In the genomic region with DNA sequence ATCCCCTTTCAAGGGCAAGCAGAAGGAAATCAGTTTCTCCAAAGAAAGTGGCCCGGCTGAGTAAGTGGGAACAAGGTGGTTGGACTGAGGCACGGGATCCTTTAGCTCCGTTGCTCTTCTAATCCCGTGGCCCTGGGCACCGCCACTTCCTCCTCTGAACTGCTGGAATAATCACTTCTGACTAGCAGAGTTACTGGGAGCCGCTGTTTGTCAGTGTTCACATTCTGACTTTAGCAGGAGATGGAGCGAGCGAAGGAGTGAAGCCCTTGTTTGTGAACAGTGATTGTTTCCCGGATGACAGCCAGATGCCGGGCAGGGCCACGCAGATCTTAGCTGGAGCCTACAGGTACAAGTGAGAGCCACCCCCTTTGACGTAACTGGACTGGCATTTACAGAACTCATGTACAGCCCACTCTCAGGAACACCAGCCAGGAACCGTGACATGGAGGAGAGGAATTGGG, we compare ENCODE assay signal across 8 cellular contexts. TPM values are rescaled to one million over a fixed set of nuclear protein-coding genes. Genes with fewer than 3 reads are reported as not detected.
DNase-seq lines count a peak whose midpoint lies in the region; ATAC-seq and TF ChIP-seq lines count a peak whose summit lies in the region.

No MANE protein-coding gene starts in this region.

- peak overlapping the region; percentile 29 for H3K9ac ChIP-seq in trophoblast cell (ENCODE audit: low read length)

- CTCF ChIA-PET in activated CD4-positive, alpha-beta memory T cell treated with anti-CD3 and anti-CD28 coated beads, Interleukin-2, amount 10 ng/mL, durations not matched to agents 7 days and 5 days (lab: Charles Lee), result no interaction called here

- peaks cover 11% of the 10 kb centered on the region for H3K4me1 Mint-ChIP-seq in activated CD4-positive, alpha-beta memory T cell treated with anti-CD3 and anti-CD28 coated beads, Interleukin-2, amount 10 ng/mL, durations not matched to agents 7 days and 5 days

- H2BK5ac ChIP-seq in trophoblast cell (ENCODE audit: low read depth, low read length, poor library complexity), result peak overlapping the region; percentile 70

- peak overlapping the region; percentile 53 for H3K18ac ChIP-seq in trophoblast cell (ENCODE audit: low read length)

- no peak overlapping the region for H2BK12ac ChIP-seq in trophoblast cell (ENCODE audit: low read length)

- 29 to 51% (median 35%) methylated on average over 10 to 13 of the region's 13 CpGs for WGBS in heart left ventricle, 4 donors
- no CpG with 5 or more reads among the region's 13 CpGs for WGBS in trophoblast cell (ENCODE audit: extremely low coverage, insufficient coverage, insufficient read length)

- H3K9me3 ChIP-seq in BE2C (no peaks in the 10 kb centered on the region), heart left ventricle (no peaks in the 10 kb centered on the region), trophoblast cell (ENCODE audit: insufficient read depth, low read depth, low read length) (no peaks in the 10 kb centered on the region)

- no peaks in the 10 kb centered on the region for H3K27me3 ChIP-seq in BE2C
- H3K27me3 ChIP-seq in heart left ventricle, result no peaks in the 10 kb centered on the region
- no peaks in the 10 kb centered on the region for H3K27me3 ChIP-seq in trophoblast cell (ENCODE audit: insufficient read depth, low read length)

- H4K91ac ChIP-seq in trophoblast cell (ENCODE audit: low read depth, low read length), result peak overlapping the region; percentile 96

- peaks cover 21% of the 10 kb centered on the region for H3K79me2 ChIP-seq in trophoblast cell (ENCODE audit: control insufficient read depth, insufficient read depth, low read length, poor library complexity)

- H3K36me3 ChIP-seq in BE2C (peaks cover 31% of the 10 kb centered on the region), heart left ventricle (peaks cover 0 to 22% (median 19%) of the 10 kb centered on the region in 9 donors), trophoblast cell (ENCODE audit: control insufficient read depth in 1 of 2, insufficient read depth in 2 of 2, low read length in 2 of 2) (peaks cover 25% of the 10 kb centered on the region in 2 experiments)

- H3K4me3 Mint-ChIP-seq in activated CD4-positive, alpha-beta memory T cell treated with anti-CD3 and anti-CD28 coated beads, Interleukin-2, amount 10 ng/mL, durations not matched to agents 7 days and 5 days, result peak overlapping the region; percentile 46

- H4K8ac ChIP-seq in trophoblast cell (ENCODE audit: low read depth, low read length), result peak overlapping the region; percentile 77

- no peak for TF ChIP-seq POLR2A in heart left ventricle (IDR thresholded peaks at IDR 0.05)

- intact Hi-C loops in heart left ventricle (cut with DNase I), result loop anchor here in 6 of 10 donors (5.0 to 10.0 kb wide), 5 partner anchors 39 to 398 kb away; a partner anchor contains a TSS

- no peak for DNase-seq in BE2C
- DNase-seq in HT1080 (ENCODE audit: low read depth), result peak; percentile 18
- no peak for DNase-seq in activated CD4-positive, alpha-beta memory T cell treated with anti-CD3 and anti-CD28 coated beads, Interleukin-2, amount 10 ng/mL, durations not matched to agents 7 days and 5 days
- peak in 2 of 5 donors; percentile 28 to 35 for DNase-seq in heart left ventricle
- DNase-seq in trophoblast cell, result peak in 1 of 2 donors; percentile 32

- H4K12ac ChIP-seq in trophoblast cell (ENCODE audit: low read depth, low read length), result no peak overlapping the region

- POLR2A ChIA-PET in activated CD4-positive, alpha-beta memory T cell treated with anti-CD3 and anti-CD28 coated beads, Interleukin-2, amount 10 ng/mL, durations not matched to agents 7 days and 5 days (lab: Charles Lee), result no interaction called here

- H3K4me3 ChIP-seq in BE2C (ENCODE audit: low read depth, low read length) (peak overlapping the region; percentile 90), heart left ventricle (peak overlapping the region in 11 of 12 donors; percentile 81 to 99 (median 97)), trophoblast cell (ENCODE audit: low read depth, low read length) (peak overlapping the region; percentile 88)

- peak overlapping the region; percentile 48 for H3K4ac ChIP-seq in trophoblast cell (ENCODE audit: low read depth, low read length)

- no peaks in the 10 kb centered on the region for H3K36me3 Mint-ChIP-seq in activated CD4-positive, alpha-beta memory T cell treated with anti-CD3 and anti-CD28 coated beads, Interleukin-2, amount 10 ng/mL, durations not matched to agents 7 days and 5 days (ENCODE audit: low read depth)

- H2BK120ac ChIP-seq in trophoblast cell (ENCODE audit: insufficient read depth, low read length, poor library complexity), result no peak overlapping the region

- H2AK5ac ChIP-seq in trophoblast cell (ENCODE audit: low read length), result no peak overlapping the region

- no peak overlapping the region for H3K27ac Mint-ChIP-seq in activated CD4-positive, alpha-beta memory T cell treated with anti-CD3 and anti-CD28 coated beads, Interleukin-2, amount 10 ng/mL, durations not matched to agents 7 days and 5 days

- no peaks in the 10 kb centered on the region for H3K27me3 Mint-ChIP-seq in activated CD4-positive, alpha-beta memory T cell treated with anti-CD3 and anti-CD28 coated beads, Interleukin-2, amount 10 ng/mL, durations not matched to agents 7 days and 5 days

- no peaks in the 10 kb centered on the region for H3K9me3 Mint-ChIP-seq in activated CD4-positive, alpha-beta memory T cell treated with anti-CD3 and anti-CD28 coated beads, Interleukin-2, amount 10 ng/mL, durations not matched to agents 7 days and 5 days

- H3K14ac ChIP-seq in trophoblast cell (ENCODE audit: low read length), result peak overlapping the region; percentile 84

- peak overlapping the region; percentile 85 for H3K4me2 ChIP-seq in trophoblast cell (ENCODE audit: low read length)

- no peak for TF ChIP-seq CTCF in BE2C (IDR thresholded peaks at IDR 0.05; ENCODE audit: low read depth, low read length)
- no peak for TF ChIP-seq CTCF in heart left ventricle (IDR thresholded peaks at IDR 0.05)

- H3K79me1 ChIP-seq in trophoblast cell (ENCODE audit: low read length), result peaks cover 14% of the 10 kb centered on the region

- peak in 2 of 4 donors; percentile 1 to 29 for ATAC-seq in heart left ventricle
- ATAC-seq in HG03521 (IDR thresholded peaks at IDR 0.05; ENCODE audit: unreplicated experiment), result no peak
- ATAC-seq in GM21717 (IDR thresholded peaks at IDR 0.05; ENCODE audit: unreplicated experiment), result no peak
- ATAC-seq in GM18873 (IDR thresholded peaks at IDR 0.05; ENCODE audit: low FRiP score, unreplicated experiment), result no peak

- H2AFZ ChIP-seq in trophoblast cell (ENCODE audit: insufficient read depth, low read length, poor library complexity), result no peak overlapping the region

- peaks cover 9% of the 10 kb centered on the region for H3K4me1 ChIP-seq in BE2C
- peaks cover 6 to 71% (median 45%) of the 10 kb centered on the region in 12 donors for H3K4me1 ChIP-seq in heart left ventricle
- peaks cover 24 to 39% of the 10 kb centered on the region in 2 experiments for H3K4me1 ChIP-seq in trophoblast cell (ENCODE audit: control insufficient read depth in 1 of 2, insufficient read depth in 2 of 2, low read length in 2 of 2)

- peak overlapping the region; percentile 82 to 98 (median 94) for H3K27ac ChIP-seq in heart left ventricle
- H3K27ac ChIP-seq in trophoblast cell (ENCODE audit: low read depth, low read length), result peak overlapping the region; percentile 10

- no peak overlapping the region for H3K23ac ChIP-seq in trophoblast cell (ENCODE audit: low read length)

RNA-seq across cellular contexts. Expression of a gene that starts 1.3 kb away (rescaled TPM):
- polyA plus RNA-seq in BE2C (2012; ENCODE audit: insufficient read depth, insufficient read length, low read depth), result 57.8 TPM
- total RNA-seq in HT1080 (2014; rRNA removed; shearing (Covaris generic)), result 43.8 and 45.4 TPM in 2 replicates
- polyA plus RNA-seq in HT1080 (2015; cell fraction: cytosol; rRNA removed), result 36.5 and 45.2 TPM in 2 replicates
- polyA plus RNA-seq in HT1080 (2015; cell fraction: nucleus; rRNA removed), result 40.7 and 41.8 TPM in 2 replicates
- total RNA-seq in activated CD4-positive, alpha-beta memory T cell treated with anti-CD3 and anti-CD28 coated beads, Interleukin-2, amount 10 ng/mL, durations not matched to agents 7 days and 5 days, result 1 to 10 TPM; 6.4 to 6.5 TPM
- 10 to 100 TPM; 13.2 to 37.9 (median 16.5) TPM for total RNA-seq in heart left ventricle
- polyA plus RNA-seq in heart left ventricle, result 10 to 100 TPM in 1 of 2 donors, 1 to 10 TPM in 1; 6.2 to 10.9 TPM
- 19.6 and 20.9 TPM in 2 replicates for polyA plus RNA-seq in trophoblast cell (2013)
